ENCODE assay signal across 8 cellular contexts in genomic region chr19:50556236-50557008, GRCh38. TPM values are rescaled to one million over a fixed set of nuclear protein-coding genes. Genes with fewer than 3 reads are reported as not detected.
DNase-seq lines count a peak whose midpoint lies in the region; ATAC-seq and TF ChIP-seq lines count a peak whose summit lies in the region.

No MANE protein-coding gene starts in this region.

- H3K4me3 ChIP-seq in HUES48 (ENCODE audit: low read depth, low read length) = peak overlapping the region; percentile 89
- H3K4me3 ChIP-seq in SJSA1 = no peak overlapping the region
- H3K4me3 ChIP-seq in gastroesophageal sphincter = peak overlapping the region; percentile 13 to 51

- peak; percentile 49 to 78 (median 64) for DNase-seq in CD4-positive, alpha-beta T cell
- peak; percentile 31 to 68 for DNase-seq in SJSA1 (ENCODE audit: low read depth in 1 of 2, low spot score in 2 of 2)
- DNase-seq in activated naive CD4-positive, alpha-beta T cell (lab: John Stamatoyannopoulos, UW) = peak; percentile 52 to 71 (median 62)
- peak; percentile 73 for DNase-seq in omental fat pad (ENCODE audit: low spot score)
- DNase-seq in superior temporal gyrus (ENCODE audit: extremely low spot score) = peak; percentile 85

- H3K27me3 ChIP-seq in CD4-positive, alpha-beta T cell (ENCODE audit: control insufficient read depth, insufficient read depth, low read length) = peaks cover 56% of the 10 kb centered on the region
- H3K27me3 ChIP-seq in HUES48 (ENCODE audit: control insufficient read depth, insufficient read depth, low read length) (peaks cover 43% of the 10 kb centered on the region), SJSA1 (replicated peaks) (peaks cover 65% of the 10 kb centered on the region), gastroesophageal sphincter (peaks cover 93% of the 10 kb centered on the region)

- H3K36me3 ChIP-seq in HUES48 (ENCODE audit: control insufficient read depth, insufficient read depth, low read length) (no peaks in the 10 kb centered on the region), SJSA1 (no peaks in the 10 kb centered on the region), gastroesophageal sphincter (no peaks in the 10 kb centered on the region)

- TF ChIP-seq CTCF in CD4-positive, alpha-beta T cell (IDR thresholded peaks at IDR 0.05) = peak; percentile 84
- TF ChIP-seq CTCF in gastroesophageal sphincter (IDR thresholded peaks at IDR 0.05) (peak in 3 of 4 experiments; percentile 48 to 88 (median 77)), omental fat pad (IDR thresholded peaks at IDR 0.05) (peak in 1 of 3 donors; percentile 9)

- intact Hi-C loops in CD4-positive, alpha-beta T cell (cut with DNase I, micrococcal nuclease) = loop anchor here (2.0 to 5.0 kb wide), 2 partner anchors 188 to 199 kb away; no protein-coding TSS in a partner anchor

- POLR2A ChIA-PET in CD4-positive, alpha-beta T cell (lab: Charles Lee) = interaction anchor here (0.6 to 0.7 kb wide), 2 partner anchors 45 to 199 kb away, joined by 3 read pairs; partner anchors contain the start of gene JOSD2

- peaks cover 87% of the 10 kb centered on the region for H3K27me3 Mint-ChIP-seq in CD4-positive, alpha-beta T cell

- no peak for TF ChIP-seq EP300 in gastroesophageal sphincter (IDR thresholded peaks at IDR 0.05)

- H3K4me1 ChIP-seq in HUES48 (ENCODE audit: control insufficient read depth, insufficient read depth, low read length) = peaks cover 4% of the 10 kb centered on the region; the same call in 1 of the 2 replicates
- peaks cover 3% of the 10 kb centered on the region for H3K4me1 ChIP-seq in SJSA1 (replicated peaks)
- H3K4me1 ChIP-seq in gastroesophageal sphincter = peaks cover 0 to 24% (median 11%) of the 10 kb centered on the region in 3 donors

- WGBS in gastroesophageal sphincter (ENCODE audit: low coverage in 1 of 2), 2 donors = 0% methylated on average over 3 to 4 of the region's 42 CpGs

- no peak overlapping the region for H3K9ac ChIP-seq in HUES48 (ENCODE audit: low read depth, low read length)

- no peaks in the 10 kb centered on the region for H3K36me3 Mint-ChIP-seq in CD4-positive, alpha-beta T cell (ENCODE audit: low read depth)

- CTCF ChIA-PET in CD4-positive, alpha-beta T cell (lab: Charles Lee) = interaction anchor here (0.5 to 1.4 kb wide), 7 partner anchors 12 to 199 kb away, joined by 3 to 6 read pairs (median 3); partner anchors contain the start of gene JOSD2

- no peaks in the 10 kb centered on the region for H3K9me3 Mint-ChIP-seq in CD4-positive, alpha-beta T cell

- H3K4me1 Mint-ChIP-seq in CD4-positive, alpha-beta T cell (ENCODE audit: low read depth) = peaks cover 9% of the 10 kb centered on the region

- H3K4me3 Mint-ChIP-seq in CD4-positive, alpha-beta T cell = peak overlapping the region; percentile 90

- no peak overlapping the region for H3K27ac ChIP-seq in CD4-positive, alpha-beta T cell (ENCODE audit: low read depth, low read length)
- H3K27ac ChIP-seq in HUES48 (ENCODE audit: low read depth, low read length) = no peak overlapping the region
- H3K27ac ChIP-seq in SJSA1 = no peak overlapping the region
- peak overlapping the region in 2 of 4 donors; percentile 17 to 43 for H3K27ac ChIP-seq in gastroesophageal sphincter

- ATAC-seq in CD4-positive, alpha-beta T cell (ENCODE audit: poor library complexity) = peak; percentile 79
- ATAC-seq in gastroesophageal sphincter (peak; percentile 50), omental fat pad (ENCODE audit: low FRiP score) (no peak), GM19035 (IDR thresholded peaks at IDR 0.05; ENCODE audit: unreplicated experiment) (no peak)

- no peak for TF ChIP-seq POLR2A in gastroesophageal sphincter (IDR thresholded peaks at IDR 0.05)

- H3K27ac Mint-ChIP-seq in CD4-positive, alpha-beta T cell = no peak overlapping the region

- no peaks in the 10 kb centered on the region for H3K9me3 ChIP-seq in CD4-positive, alpha-beta T cell (ENCODE audit: control insufficient read depth, low read length)
- no peaks in the 10 kb centered on the region for H3K9me3 ChIP-seq in HUES48 (ENCODE audit: control insufficient read depth, insufficient read depth, low read length)
- H3K9me3 ChIP-seq in SJSA1 (replicated peaks) = no peaks in the 10 kb centered on the region
- H3K9me3 ChIP-seq in gastroesophageal sphincter = no peaks in the 10 kb centered on the region

RNA-seq across cellular contexts. Expression of gene LRRC4B, which starts 11.8 kb away (rescaled TPM):
- total RNA-seq in CD4-positive, alpha-beta T cell = not detected
- not detected in 2 replicates for total RNA-seq in SJSA1 (2014; rRNA removed; shearing (Covaris generic))
- total RNA-seq in gastroesophageal sphincter (1 to 10 TPM; 5.0 to 9.3 (median 7.6) TPM), omental fat pad (1 to 10 TPM in 3 of 4 donors, under 1 TPM in 1; 0.84 to 1.6 (median 1.4) TPM)

RNA-seq across cellular contexts. Expression of gene ASPDH, which starts 42.7 kb away (rescaled TPM):
- total RNA-seq in CD4-positive, alpha-beta T cell = not detected
- not detected in 2 replicates for total RNA-seq in SJSA1 (2014; rRNA removed; shearing (Covaris generic))
- total RNA-seq in gastroesophageal sphincter = not detected
- not detected for total RNA-seq in omental fat pad

RNA-seq across cellular contexts. Expression of gene JOSD2, which starts 45.4 kb away (rescaled TPM):
- 10 to 100 TPM; 11.7 to 11.9 TPM for total RNA-seq in CD4-positive, alpha-beta T cell
- total RNA-seq in SJSA1 (2014; rRNA removed; shearing (Covaris generic)) = 21.9 and 43.6 TPM in 2 replicates
- total RNA-seq in gastroesophageal sphincter = 10 to 100 TPM; 16.1 to 39.8 (median 26.1) TPM
- total RNA-seq in omental fat pad = 10 to 100 TPM; 20.4 to 32.0 (median 23.0) TPM

Comparison
In these comparisons a context has a peak if more than half of its experiments do, and no peak if none do; other contexts are left out.
1. ATAC-seq: peak in CD4-positive, alpha-beta T cell (single experiment) and gastroesophageal sphincter (single experiment); none in omental fat pad (single experiment) and GM19035 (single experiment).
2. Peak in every context shown above with its lines, with median percentiles within 50 percentile points of each other: DNase-seq.